In genomic region chr1:184941735-184942134, GRCh38 we compare ENCODE assay signal across 15 cellular contexts. TPM values are rescaled to one million over a fixed set of nuclear protein-coding genes. Genes with fewer than 3 reads are reported as not detected.
DNase-seq lines count a peak whose midpoint lies in the region; ATAC-seq and TF ChIP-seq lines count a peak whose summit lies in the region.
"Had no signal": no experiment of that assay in that cellular context is flagged by ENCODE, and none has a peak within 500 bp of the region (broad histone marks: within the 10 kb centered on the region; RNA-seq: fewer than 3 reads in every experiment).

No MANE protein-coding gene starts in this region.

- ATAC-seq in CD4-positive, CD25-positive, alpha-beta regulatory T cell (ENCODE audit: low read depth in 2 of 2), result no peak
- ATAC-seq in GM18861 (IDR thresholded peaks at IDR 0.05; ENCODE audit: unreplicated experiment) (peak; percentile 65), GM21786 (IDR thresholded peaks at IDR 0.05; ENCODE audit: unreplicated experiment) (peak; percentile 56), HG03439 (IDR thresholded peaks at IDR 0.05; ENCODE audit: unreplicated experiment) (peak; percentile 69)
- ATAC-seq: naive thymus-derived CD8-positive, alpha-beta T cell; Panc1 had no signal

- H3K9me3 ChIP-seq in CD4-positive, CD25-positive, alpha-beta regulatory T cell (ENCODE audit: control insufficient read depth in 2 of 2, low read length in 2 of 2), result no peaks in the 10 kb centered on the region
- H3K9me3 ChIP-seq: BLaER1, suprapubic skin had no signal

- CTCF ChIA-PET in HEK293T (lab: Yijun Ruan, JAX), result no interaction called here

- peak in 1 of 3 donors; percentile 47 for DNase-seq in CD4-positive, CD25-positive, alpha-beta regulatory T cell
- DNase-seq in D341Med (ENCODE audit: low spot score) (no peak), HEK293T (ENCODE audit: extremely low spot score) (no peak)
- no peak for DNase-seq in activated T-helper 2 cell treated with anti-CD3 and anti-CD28 coated beads, Interferon-gamma antibody, Interleukin-2, Interleukin-4, amounts not matched to agents 10 μg/mL and 5 μg/mL and 100 μg/mL, durations not matched to agents 14 hours and 24 hours and 36 hours (ENCODE audit: low spot score)
- DNase-seq in activated effector memory CD4-positive, alpha-beta T cell treated with anti-CD3 and anti-CD28 coated beads, Interleukin-2, amount 50 U/mL, for 16 hours, result no peak
- DNase-seq: immature natural killer cell; naive thymus-derived CD8-positive, alpha-beta T cell; NCI-H1694 had no signal

- no peaks in the 10 kb centered on the region for H3K27me3 ChIP-seq in CD4-positive, CD25-positive, alpha-beta regulatory T cell (ENCODE audit: control insufficient read depth, insufficient read depth, low read length)
- H3K27me3 ChIP-seq: BLaER1, suprapubic skin had no signal

- peaks cover 45 to 76% (median 53%) of the 10 kb centered on the region in 4 donors for H3K4me1 Mint-ChIP-seq in CD4-positive, CD25-positive, alpha-beta regulatory T cell
- H3K4me1 Mint-ChIP-seq in activated T-helper 2 cell treated with anti-CD3 and anti-CD28 coated beads, Interferon-gamma antibody, Interleukin-2, Interleukin-4, amounts not matched to agents 10 μg/mL and 5 μg/mL and 100 μg/mL, durations not matched to agents 14 hours and 24 hours and 36 hours (ENCODE audit: low read depth), result peaks cover 19% of the 10 kb centered on the region

- H3K4me1 ChIP-seq in CD4-positive, CD25-positive, alpha-beta regulatory T cell (ENCODE audit: control insufficient read depth, insufficient read depth, low read length, poor library complexity, severe bottlenecking), result no peaks in the 10 kb centered on the region
- H3K4me1 ChIP-seq: BLaER1 had no signal

- POLR2A ChIA-PET in HEK293T (lab: Yijun Ruan, JAX), result no interaction called here

- peaks cover 0 to 5% (median 0%) of the 10 kb centered on the region in 7 donors for H3K9me3 Mint-ChIP-seq in CD4-positive, CD25-positive, alpha-beta regulatory T cell
- H3K9me3 Mint-ChIP-seq in activated T-helper 2 cell treated with anti-CD3 and anti-CD28 coated beads, Interferon-gamma antibody, Interleukin-2, Interleukin-4, amounts not matched to agents 10 μg/mL and 5 μg/mL and 100 μg/mL, durations not matched to agents 14 hours and 24 hours and 36 hours, result no peaks in the 10 kb centered on the region

- peaks cover 6% of the 10 kb centered on the region for H3K36me3 ChIP-seq in CD4-positive, CD25-positive, alpha-beta regulatory T cell (ENCODE audit: control insufficient read depth, insufficient read depth, low read length)
- H3K36me3 ChIP-seq: BLaER1, suprapubic skin had no signal

- peak overlapping the region; percentile 34 for H3K4me3 ChIP-seq in CD4-positive, CD25-positive, alpha-beta regulatory T cell (ENCODE audit: low read depth, low read length)
- H3K4me3 ChIP-seq: BLaER1, suprapubic skin had no signal

- H3K27ac ChIP-seq in CD4-positive, CD25-positive, alpha-beta regulatory T cell (ENCODE audit: insufficient read depth, low read length, poor library complexity, severe bottlenecking), result no peak overlapping the region
- H3K27ac ChIP-seq: BLaER1, suprapubic skin, VCaP had no signal

- H3K27ac Mint-ChIP-seq in CD4-positive, CD25-positive, alpha-beta regulatory T cell, result no peak overlapping the region
- H3K27ac Mint-ChIP-seq in activated T-helper 2 cell treated with anti-CD3 and anti-CD28 coated beads, Interferon-gamma antibody, Interleukin-2, Interleukin-4, amounts not matched to agents 10 μg/mL and 5 μg/mL and 100 μg/mL, durations not matched to agents 14 hours and 24 hours and 36 hours, result no peak overlapping the region
- H3K27ac Mint-ChIP-seq: immature natural killer cell; naive thymus-derived CD8-positive, alpha-beta T cell had no signal

- H3K4me3 Mint-ChIP-seq in CD4-positive, CD25-positive, alpha-beta regulatory T cell, result peak overlapping the region in 1 of 4 donors; percentile 24
- no peak overlapping the region for H3K4me3 Mint-ChIP-seq in activated T-helper 2 cell treated with anti-CD3 and anti-CD28 coated beads, Interferon-gamma antibody, Interleukin-2, Interleukin-4, amounts not matched to agents 10 μg/mL and 5 μg/mL and 100 μg/mL, durations not matched to agents 14 hours and 24 hours and 36 hours (ENCODE audit: low read depth)
- H3K4me3 Mint-ChIP-seq: immature natural killer cell; naive thymus-derived CD8-positive, alpha-beta T cell had no signal

- H3K27me3 Mint-ChIP-seq in CD4-positive, CD25-positive, alpha-beta regulatory T cell, result no peaks in the 10 kb centered on the region
- H3K27me3 Mint-ChIP-seq in activated T-helper 2 cell treated with anti-CD3 and anti-CD28 coated beads, Interferon-gamma antibody, Interleukin-2, Interleukin-4, amounts not matched to agents 10 μg/mL and 5 μg/mL and 100 μg/mL, durations not matched to agents 14 hours and 24 hours and 36 hours (ENCODE audit: low read depth), result peaks cover 1% of the 10 kb centered on the region

- H3K36me3 Mint-ChIP-seq in CD4-positive, CD25-positive, alpha-beta regulatory T cell, result peaks cover 8% of the 10 kb centered on the region
- peaks cover 15% of the 10 kb centered on the region for H3K36me3 Mint-ChIP-seq in activated T-helper 2 cell treated with anti-CD3 and anti-CD28 coated beads, Interferon-gamma antibody, Interleukin-2, Interleukin-4, amounts not matched to agents 10 μg/mL and 5 μg/mL and 100 μg/mL, durations not matched to agents 14 hours and 24 hours and 36 hours (ENCODE audit: low read depth)
- H3K36me3 Mint-ChIP-seq: naive thymus-derived CD8-positive, alpha-beta T cell had no signal

- intact Hi-C loops in activated T-helper 2 cell treated with anti-CD3 and anti-CD28 coated beads, Interferon-gamma antibody, Interleukin-2, Interleukin-4, amounts not matched to agents 10 μg/mL and 5 μg/mL and 100 μg/mL, durations not matched to agents 14 hours and 24 hours and 36 hours (cut with micrococcal nuclease), result no loop called here

TF ChIP-seq in HEK293T, 16 proteins besides CTCF, POLR2A, EP300 and RAD21:
- no peak for TF ChIP-seq FOXK2 (IDR thresholded peaks at IDR 0.05)
- no peak for TF ChIP-seq FOXM1 (IDR thresholded peaks at IDR 0.05; ENCODE audit: borderline replicate concordance)
- TF ChIP-seq ARNT (IDR thresholded peaks at IDR 0.05), result no peak
- TF ChIP-seq SUZ12 (IDR thresholded peaks at IDR 0.05), result no peak
- TF ChIP-seq L3MBTL2 (conservative IDR thresholded peaks at IDR 0.05), result no peak
- no peak for TF ChIP-seq LEF1 (IDR thresholded peaks at IDR 0.05; ENCODE audit: borderline replicate concordance)
- TF ChIP-seq SP1 (IDR thresholded peaks at IDR 0.05), result no peak
- TF ChIP-seq TARDBP (IDR thresholded peaks at IDR 0.05), result no peak
- TF ChIP-seq FOXA1 (IDR thresholded peaks at IDR 0.05), result no peak
TF ChIP-seq in HEK293T: peak in this region for 0.

RNA-seq across cellular contexts. Expression of gene NIBAN1, which starts 32.6 kb away (rescaled TPM):
- 141 TPM for total RNA-seq in CD4-positive, CD25-positive, alpha-beta regulatory T cell
- 10 to 100 TPM; 37.3 to 70.7 (median 48.5) TPM for polyA plus RNA-seq in CD4-positive, CD25-positive, alpha-beta regulatory T cell
- total RNA-seq in activated T-helper 2 cell treated with anti-CD3 and anti-CD28 coated beads, Interferon-gamma antibody, Interleukin-2, Interleukin-4, amounts not matched to agents 10 μg/mL and 5 μg/mL and 100 μg/mL, durations not matched to agents 14 hours and 24 hours and 36 hours, result 16.8 and 17.0 TPM in 2 replicates

Comparison
In these comparisons a context has a peak if more than half of its experiments do, and no peak if none do; other contexts are left out.
1. ATAC-seq: peak in GM18861 (single experiment), GM21786 (single experiment) and HG03439 (single experiment); none in CD4-positive, CD25-positive, alpha-beta regulatory T cell (0 of 2).